19 cellular contexts compared by ENCODE assay signal in the genomic region with DNA sequence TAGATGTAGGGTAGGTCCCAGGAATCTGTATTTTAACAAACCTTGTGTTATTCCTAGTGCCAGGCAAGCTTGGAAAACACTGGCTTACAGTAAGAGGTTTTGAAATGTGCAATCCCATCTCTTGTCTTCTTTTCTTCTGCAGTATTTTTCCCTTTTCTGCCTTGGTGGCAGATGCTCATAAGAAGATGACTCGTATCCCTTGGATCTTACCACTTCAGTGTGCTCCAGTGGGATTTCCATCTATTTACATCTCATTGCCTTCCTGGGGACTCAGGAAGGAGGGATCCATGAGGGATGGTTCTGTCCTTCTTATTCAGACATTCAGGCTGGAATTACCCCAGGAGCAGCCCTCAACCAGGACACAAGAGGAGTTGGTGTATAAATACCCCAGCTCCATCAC.
"Had no signal": no experiment of that assay in that cellular context is flagged by ENCODE, and none has a peak within 500 bp of the region (broad histone marks: within the 10 kb centered on the region; RNA-seq: fewer than 3 reads in every experiment).

No MANE protein-coding gene starts in this region.

- H3K4me3 ChIP-seq: gastrocnemius medialis, ovary, prostate gland, upper lobe of left lung had no signal

- H3K27me3 ChIP-seq: gastrocnemius medialis, neutrophil, ovary, upper lobe of left lung had no signal

- DNase-seq: activated CD4-positive, alpha-beta memory T cell treated with anti-CD3 and anti-CD28 coated beads, Interleukin-2, amount 10 ng/mL, durations not matched to agents 7 days and 5 days; activated CD4-positive, alpha-beta T cell treated with anti-CD3 and anti-CD28 coated beads for 48 hours; activated effector memory CD4-positive, alpha-beta T cell treated with Interleukin-2 at 50 U/mL for 16 hours; activated naive CD4-positive, alpha-beta T cell treated with anti-CD3 and anti-CD28 coated beads for 36 hours; activated naive CD8-positive, alpha-beta T cell treated with anti-CD3 and anti-CD28 coated beads, Interleukin-2, amount 10 ng/mL, durations not matched to agents 7 days and 5 days; activated T-cell treated with anti-CD3 and anti-CD28 coated beads, Interleukin-2, amount 50 U/mL, for 72 hours; amniotic stem cell; cortex of kidney; gastrocnemius medialis; head of caudate nucleus; hypothalamus; left ventricle myocardium superior; mammary epithelial cell; ovary; stimulated activated CD4-positive, alpha-beta T cell treated with anti-CD3 and anti-CD28 coated beads, Interleukin-4, amount 100 ng/mL, for 4 hours; stimulated activated naive CD8-positive, alpha-beta T cell treated with anti-CD3 and anti-CD28 coated beads, Interleukin-15, Interleukin-2, amounts not matched to agents 100 U/mL and 50 U/mL, for 24 hours; upper lobe of left lung had no signal

- H3K36me3 ChIP-seq: gastrocnemius medialis, neutrophil, ovary, prostate gland, upper lobe of left lung had no signal
